In the genomic region with DNA sequence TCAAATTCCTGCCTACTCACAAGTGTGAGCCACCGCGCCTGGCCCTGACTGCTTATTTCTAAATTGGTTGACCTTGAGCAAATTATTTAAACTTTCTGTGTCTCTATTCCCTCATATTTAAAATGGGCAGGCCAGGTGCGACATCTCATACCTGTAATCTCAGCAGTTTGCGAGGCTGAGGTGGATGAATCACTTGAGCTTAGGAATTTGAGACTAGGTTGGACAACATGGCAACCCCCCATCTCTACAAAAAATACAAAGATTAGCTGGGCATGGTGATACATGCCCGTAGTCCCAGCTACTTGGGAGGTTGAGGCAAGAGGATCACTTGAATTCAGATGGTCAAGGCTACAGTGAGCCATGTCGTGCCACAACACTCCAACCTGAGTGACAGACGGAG, we compare ENCODE assay signal across 23 cellular contexts. TPM values are rescaled to one million over a fixed set of nuclear protein-coding genes. Genes with fewer than 3 reads are reported as not detected.
DNase-seq lines count a peak whose midpoint lies in the region; ATAC-seq, FAIRE-seq and TF ChIP-seq lines count a peak whose summit lies in the region.
"Had no signal": no experiment of that assay in that cellular context is flagged by ENCODE, and none has a peak within 500 bp of the region (broad histone marks: within the 10 kb centered on the region; RNA-seq: fewer than 3 reads in every experiment).

No MANE protein-coding gene starts in this region.

- no TSS peak for BruUV-seq in HepG2 (replicated peaks; lab: Mats Ljungman, UMichigan)

- H3K4me2 ChIP-seq in HepG2 (ENCODE audit: low read depth, low read length) (no peak overlapping the region), trophoblast cell (ENCODE audit: low read length) (no peak overlapping the region)

- H3K27ac ChIP-seq in HepG2 (ENCODE audit: extremely low read length, insufficient read depth, low read length) = peak overlapping the region; percentile 39
- H3K27ac ChIP-seq in right lobe of liver = no peak overlapping the region
- H3K27ac ChIP-seq in trophoblast cell (ENCODE audit: low read depth, low read length) = no peak overlapping the region
- H3K27ac ChIP-seq in heart right ventricle = no peak overlapping the region

- TF ChIP-seq CTCF in HepG2 (CRISPR knock-in tag; IDR thresholded peaks at IDR 0.05) (no peak), right lobe of liver (IDR thresholded peaks at IDR 0.05) (no peak), epithelial cell of esophagus (IDR thresholded peaks at IDR 0.05; ENCODE audit: insufficient read depth, low read depth, low read length, missing control alignments) (no peak), heart right ventricle (IDR thresholded peaks at IDR 0.05) (no peak), natural killer cell (IDR thresholded peaks at IDR 0.05) (no peak)

- H2AFZ ChIP-seq in HepG2 (ENCODE audit: low read length) (no peak overlapping the region), trophoblast cell (ENCODE audit: insufficient read depth, low read length, poor library complexity) (no peak overlapping the region)

- H2BK5ac ChIP-seq in trophoblast cell (ENCODE audit: low read depth, low read length, poor library complexity) = no peak overlapping the region

- in situ Hi-C loops in HepG2 (cut with HindIII; ENCODE audit: extremely low pct_ligation_motif_present, low pct_unique_long_range_greater_than_20kb) = no loop called here

- peaks cover 7% of the 10 kb centered on the region for H3K36me3 Mint-ChIP-seq in natural killer cell

- H2BK120ac ChIP-seq in trophoblast cell (ENCODE audit: insufficient read depth, low read length, poor library complexity) = no peak overlapping the region

- FAIRE-seq in HepG2 (lab: Jason Lieb, UNC) = no peak
- FAIRE-seq: GM12878, H1, HTR-8/SVneo had no signal

- no peak for ATAC-seq in HepG2
- no peak for ATAC-seq in right lobe of liver
- ATAC-seq in heart right ventricle = no peak
- no peak for ATAC-seq in natural killer cell
- ATAC-seq: GM12878 had no signal

- no peak overlapping the region for H3K4me3 Mint-ChIP-seq in natural killer cell
- H3K4me3 Mint-ChIP-seq: CD4-positive, CD25-positive, alpha-beta regulatory T cell; CD8-positive, alpha-beta memory T cell; H9 had no signal

- H3K9me3 ChIP-seq in HepG2 (ENCODE audit: low read length) = no peaks in the 10 kb centered on the region
- no peaks in the 10 kb centered on the region for H3K9me3 ChIP-seq in right lobe of liver
- H3K9me3 ChIP-seq in trophoblast cell (ENCODE audit: insufficient read depth, low read depth, low read length) = no peaks in the 10 kb centered on the region
- no peaks in the 10 kb centered on the region for H3K9me3 ChIP-seq in heart right ventricle
- H3K9me3 ChIP-seq: BE2C had no signal

- 96% methylated on average over 7 of the region's 7 CpGs for WGBS in HepG2 (ENCODE audit: low lambda C conversion rate)
- WGBS in right lobe of liver (ENCODE audit: insufficient coverage, low coverage, low lambda C conversion rate, missing lambda C conversion rate) = 98% methylated on average over 6 of the region's 7 CpGs
- no CpG with 5 or more reads among the region's 7 CpGs for WGBS in trophoblast cell (ENCODE audit: extremely low coverage, insufficient coverage, insufficient read length)
- 98% methylated on average over 7 of the region's 7 CpGs for WGBS in heart right ventricle, 2 donors

- no peak overlapping the region for H4K12ac ChIP-seq in trophoblast cell (ENCODE audit: low read depth, low read length)

- H3K79me1 ChIP-seq in trophoblast cell (ENCODE audit: low read length) = peaks cover 13% of the 10 kb centered on the region

- intact Hi-C loops in HepG2 (cut with micrococcal nuclease; ENCODE audit: unreplicated experiment) (no loop called here), right lobe of liver (cut with DNase I) (no loop called here), heart right ventricle (cut with DNase I) (no loop called here), natural killer cell (cut with micrococcal nuclease) (no loop called here)

- POLR2A ChIA-PET in HepG2 (lab: Yijun Ruan, JAX) = interaction anchor here (3.6 kb wide), 1 partner anchor 26 kb away, joined by 12 read pairs; a partner anchor contains a TSS

- CTCF ChIA-PET in HepG2 (lab: Yijun Ruan, JAX; ENCODE audit: low intra/inter-chr PET ratio, low total read pairs) = no interaction called here

- H3K79me2 ChIP-seq in HepG2 (ENCODE audit: insufficient read depth, low read length) (peaks cover 8% of the 10 kb centered on the region), trophoblast cell (ENCODE audit: control insufficient read depth, insufficient read depth, low read length, poor library complexity) (no peaks in the 10 kb centered on the region)

- H3K4me1 Mint-ChIP-seq in natural killer cell = no peaks in the 10 kb centered on the region
- H3K4me1 Mint-ChIP-seq: CD4-positive, CD25-positive, alpha-beta regulatory T cell; CD8-positive, alpha-beta memory T cell had no signal

- DNase-seq in HepG2 (ENCODE audit: low spot score) = no peak
- no peak for DNase-seq in right lobe of liver
- peak; percentile 73 for DNase-seq in epithelial cell of esophagus (ENCODE audit: low read depth)
- no peak for DNase-seq in trophoblast cell
- no peak for DNase-seq in T1000 (lab: John Stamatoyannopoulos, UW)
- DNase-seq in heart right ventricle = no peak
- no peak for DNase-seq in natural killer cell
- DNase-seq: 8988T; ACHN; BE2C; C1 segment of cervical spinal cord; CD4-positive, CD25-positive, alpha-beta regulatory T cell; CD8-positive, alpha-beta memory T cell; COR-L47; DMS 273 treated with DMSO at 0.1 percent for 48 hours; DMS53; DND-41; EL; H9 had no signal

- TF ChIP-seq POLR2A in HepG2 (IDR thresholded peaks at IDR 0.05; ENCODE audit: insufficient read depth in 1 of 2, low read depth in 2 of 2, low read length in 2 of 2) (no peak), right lobe of liver (IDR thresholded peaks at IDR 0.05) (no peak)

- no peaks in the 10 kb centered on the region for H4K20me1 ChIP-seq in HepG2 (ENCODE audit: insufficient read depth, low read length)

- no peaks in the 10 kb centered on the region for H3K27me3 Mint-ChIP-seq in natural killer cell (ENCODE audit: low read depth in 2 of 2)

- no peak overlapping the region for H2AK5ac ChIP-seq in trophoblast cell (ENCODE audit: low read length)

- H3K27me3 ChIP-seq in HepG2 (ENCODE audit: control insufficient read depth in 1 of 2, insufficient read depth in 2 of 2, low read length in 2 of 2) (no peaks in the 10 kb centered on the region), right lobe of liver (no peaks in the 10 kb centered on the region), trophoblast cell (ENCODE audit: insufficient read depth, low read length) (no peaks in the 10 kb centered on the region), heart right ventricle (no peaks in the 10 kb centered on the region)
- H3K27me3 ChIP-seq: BE2C had no signal

- peaks cover 7 to 17% of the 10 kb centered on the region in 2 experiments; a peak in 4 of 5 replicates for H3K36me3 ChIP-seq in HepG2 (replicated peaks in 1 of 2; ENCODE audit: control insufficient read depth in 1 of 2, insufficient read depth in 2 of 2, low read length in 2 of 2)
- no peaks in the 10 kb centered on the region for H3K36me3 ChIP-seq in right lobe of liver
- H3K36me3 ChIP-seq in trophoblast cell (ENCODE audit: control insufficient read depth in 1 of 2, insufficient read depth in 2 of 2, low read length in 2 of 2) = peaks cover 2 to 8% of the 10 kb centered on the region in 2 experiments
- peaks cover 0 to 27% (median 0%) of the 10 kb centered on the region in 9 donors for H3K36me3 ChIP-seq in heart right ventricle
- H3K36me3 ChIP-seq: BE2C had no signal

- H3K9me3 Mint-ChIP-seq in natural killer cell = no peaks in the 10 kb centered on the region
- H3K9me3 Mint-ChIP-seq: CD4-positive, CD25-positive, alpha-beta regulatory T cell; CD8-positive, alpha-beta memory T cell; H9 had no signal

- TF ChIP-seq RAD21 in HepG2 (CRISPR knock-in tag; IDR thresholded peaks at IDR 0.05) = no peak

- TF ChIP-seq EP300 in HepG2 (IDR thresholded peaks at IDR 0.05; ENCODE audit: low read depth in 2 of 2, low read length in 2 of 2) (no peak), HepG2 (CRISPR knock-in tag; IDR thresholded peaks at IDR 0.05; ENCODE audit: borderline replicate concordance) (no peak)

- no peak overlapping the region for H3K4me3 ChIP-seq in HepG2 (replicated peaks in 1 of 3; ENCODE audit: insufficient read depth in 1 of 3, low read depth in 2 of 3, low read length in 3 of 3)
- H3K4me3 ChIP-seq in right lobe of liver = no peak overlapping the region
- no peak overlapping the region for H3K4me3 ChIP-seq in epithelial cell of esophagus (ENCODE audit: low read length)
- no peak overlapping the region for H3K4me3 ChIP-seq in trophoblast cell (ENCODE audit: low read depth, low read length)
- no peak overlapping the region for H3K4me3 ChIP-seq in heart right ventricle
- H3K4me3 ChIP-seq: GM12878 had no signal

- peaks cover 74% of the 10 kb centered on the region for H3K4me1 ChIP-seq in HepG2 (ENCODE audit: insufficient read depth, low read length)
- H3K4me1 ChIP-seq in right lobe of liver = peaks cover 0 to 8% (median 3%) of the 10 kb centered on the region in 4 donors
- peaks cover 7 to 28% of the 10 kb centered on the region in 2 experiments for H3K4me1 ChIP-seq in trophoblast cell (ENCODE audit: control insufficient read depth in 1 of 2, insufficient read depth in 2 of 2, low read length in 2 of 2)
- peaks cover 0 to 28% (median 7%) of the 10 kb centered on the region in 9 donors for H3K4me1 ChIP-seq in heart right ventricle
- H3K4me1 ChIP-seq: BE2C had no signal

- no peak overlapping the region for H3K27ac Mint-ChIP-seq in natural killer cell
- H3K27ac Mint-ChIP-seq: CD4-positive, CD25-positive, alpha-beta regulatory T cell had no signal

- peak overlapping the region; percentile 21 for H4K91ac ChIP-seq in trophoblast cell (ENCODE audit: low read depth, low read length)

- H3K23ac ChIP-seq in trophoblast cell (ENCODE audit: low read length) = no peak overlapping the region

- H3K9ac ChIP-seq in HepG2 (ENCODE audit: insufficient read depth, low read depth, low read length) (no peak overlapping the region), trophoblast cell (ENCODE audit: low read length) (no peak overlapping the region)

- no peak overlapping the region for H4K8ac ChIP-seq in trophoblast cell (ENCODE audit: low read depth, low read length)

- H3K4ac ChIP-seq in trophoblast cell (ENCODE audit: low read depth, low read length) = no peak overlapping the region

- no peak overlapping the region for H2BK12ac ChIP-seq in trophoblast cell (ENCODE audit: low read length)

- peak overlapping the region; percentile 43 for H3K18ac ChIP-seq in trophoblast cell (ENCODE audit: low read length)

- H3K14ac ChIP-seq in trophoblast cell (ENCODE audit: low read length) = no peak overlapping the region

RNA-seq across cellular contexts. Expression of a gene that starts 26.5 kb away (rescaled TPM):
- total RNA-seq in HepG2 (2016; rRNA removed; fragmentation: Illumina TruSeq; extraction: Trizol) (26.0 and 41.5 TPM in 2 replicates), right lobe of liver (10 to 100 TPM in 4 of 6 experiments, 1 to 10 TPM in 2; 7.6 to 22.8 (median 10.8) TPM), heart right ventricle (1 to 10 TPM; 2.7 to 7.2 (median 4.2) TPM), natural killer cell (10 to 100 TPM in 2 of 3 donors, 1 to 10 TPM in 1; 8.4 to 16.1 (median 13.0) TPM)
- 23.2 and 25.3 TPM in 2 replicates for total RNA-seq in HepG2 (2016; cell fraction: cytosol; rRNA removed; fragmentation: Illumina TruSeq; extraction: Trizol; ENCODE audit: low read depth)
- total RNA-seq in HepG2 (2016; cell fraction: insoluble cytoplasmic fraction; rRNA removed; fragmentation: Illumina TruSeq; extraction: Trizol) = 20.4 and 37.6 TPM in 2 replicates
- total RNA-seq in HepG2 (2016; cell fraction: membrane; rRNA removed; fragmentation: Illumina TruSeq; extraction: Trizol) = 25.3 and 27.7 TPM in 2 replicates
- 42.3 and 54.4 TPM in 2 replicates for total RNA-seq in HepG2 (2016; cell fraction: nucleus; rRNA removed; fragmentation: Illumina TruSeq; extraction: Trizol)
- polyA plus RNA-seq in HepG2 (2011; rRNA removed) (17.5 and 23.2 TPM in 2 replicates), heart right ventricle (1 to 10 TPM; 3.3 to 6.7 TPM)
- 15.5 and 17.2 TPM in 2 replicates for polyA plus RNA-seq in HepG2 (2011; cell fraction: cytosol; rRNA removed)
- polyA plus RNA-seq in HepG2 (2011; cell fraction: nucleus; rRNA removed) = 27.8 and 35.0 TPM in 2 replicates
- 16.7 and 19.0 TPM in 2 replicates for polyA plus RNA-seq in HepG2 (2012)
- 6.6 TPM in 2 replicates for polyA plus RNA-seq in HepG2 (2016; cell fraction: cytosol; fragmentation: Illumina TruSeq; extraction: Trizol; ENCODE audit: low read depth)
- 17.6 TPM in 2 replicates for polyA plus RNA-seq in HepG2 (2016; cell fraction: insoluble cytoplasmic fraction; fragmentation: Illumina TruSeq; extraction: Trizol; ENCODE audit: low read depth)
- 12.8 and 13.8 TPM in 2 replicates for polyA plus RNA-seq in HepG2 (2016; cell fraction: membrane; fragmentation: Illumina TruSeq; extraction: Trizol; ENCODE audit: low read depth)
- polyA plus RNA-seq in HepG2 (2016; cell fraction: nucleus; fragmentation: Illumina TruSeq; extraction: Trizol; ENCODE audit: insufficient read depth, low read depth) = 82.1 and 89.2 TPM in 2 replicates
- polyA minus RNA-seq in HepG2 (2011; rRNA and poly(A)+ RNA removed; ENCODE audit: low replicate concordance) = 3.6 and 20.0 TPM in 2 replicates
- 18.9 and 22.3 TPM in 2 replicates for polyA minus RNA-seq in HepG2 (2011; cell fraction: cytosol; rRNA and poly(A)+ RNA removed)
- polyA minus RNA-seq in HepG2 (2011; cell fraction: nucleus; rRNA and poly(A)+ RNA removed) = 44.4 and 61.2 TPM in 2 replicates
- 29.5 and 31.4 TPM in 2 replicates for polyA plus RNA-seq in trophoblast cell (2013)
- total RNA-seq: G401 had no signal
